12 cellular contexts compared by ENCODE assay signal in the genomic region with DNA sequence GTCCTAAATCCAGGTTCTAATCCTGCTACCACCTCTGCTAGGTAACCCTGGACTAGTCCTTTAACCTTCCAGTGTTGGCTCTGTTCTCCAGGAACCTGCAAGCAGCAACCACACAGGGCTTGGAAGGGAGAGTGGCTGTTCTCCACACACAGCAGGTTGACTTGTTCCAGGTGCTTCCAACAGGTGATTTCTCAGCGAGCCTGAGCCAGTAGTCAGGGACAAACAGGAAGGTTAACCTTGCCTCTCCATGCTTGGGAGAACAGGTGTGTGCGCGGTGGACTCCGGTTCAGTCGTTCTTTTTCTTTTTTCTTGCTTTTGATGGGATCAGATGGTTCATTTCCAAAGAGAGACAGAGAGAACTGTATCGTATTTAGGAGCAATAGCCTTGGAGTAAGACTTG. TPM values are rescaled to one million over a fixed set of nuclear protein-coding genes. Genes with fewer than 3 reads are reported as not detected.
DNase-seq lines count a peak whose midpoint lies in the region; ATAC-seq and TF ChIP-seq lines count a peak whose summit lies in the region.
"Had no signal": no experiment of that assay in that cellular context is flagged by ENCODE, and none has a peak within 500 bp of the region (broad histone marks: within the 10 kb centered on the region; RNA-seq: fewer than 3 reads in every experiment).

No MANE protein-coding gene starts in this region.

- H3K4me1 ChIP-seq in CD8-positive, alpha-beta memory T cell (ENCODE audit: insufficient read depth, low read length) = no peaks in the 10 kb centered on the region
- H3K4me1 ChIP-seq in MM.1S (ENCODE audit: low read length) = no peaks in the 10 kb centered on the region
- H3K4me1 ChIP-seq in naive thymus-derived CD4-positive, alpha-beta T cell (ENCODE audit: control insufficient read depth in 2 of 2, insufficient read depth in 2 of 2, low read length in 2 of 2) = peaks cover 0 to 12% of the 10 kb centered on the region in 2 donors

- no peak overlapping the region for H3K4me3 ChIP-seq in CD8-positive, alpha-beta memory T cell (ENCODE audit: low read length)
- no peak overlapping the region for H3K4me3 ChIP-seq in MM.1S (ENCODE audit: low read length)
- H3K4me3 ChIP-seq in naive thymus-derived CD4-positive, alpha-beta T cell (ENCODE audit: low read length) = no peak overlapping the region

- intact Hi-C loops in naive thymus-derived CD4-positive, alpha-beta T cell (cut with micrococcal nuclease) = no loop called here

- H3K9me2 ChIP-seq in MM.1S (replicated peaks; ENCODE audit: insufficient read depth, low read length) = no peaks in the 10 kb centered on the region

- peaks cover 0 to 3% (median 0%) of the 10 kb centered on the region in 5 donors for H3K9me3 Mint-ChIP-seq in CD8-positive, alpha-beta memory T cell
- no peaks in the 10 kb centered on the region for H3K9me3 Mint-ChIP-seq in central memory CD8-positive, alpha-beta T cell
- H3K9me3 Mint-ChIP-seq in naive thymus-derived CD4-positive, alpha-beta T cell = no peaks in the 10 kb centered on the region

- POLR2A ChIA-PET in CD8-positive, alpha-beta memory T cell (lab: Charles Lee) = no interaction called here
- POLR2A ChIA-PET in naive thymus-derived CD4-positive, alpha-beta T cell (lab: Charles Lee) = no interaction called here

- H3K27me3 ChIP-seq in CD8-positive, alpha-beta memory T cell (ENCODE audit: insufficient read depth, low read length, poor library complexity, severe bottlenecking) = no peaks in the 10 kb centered on the region
- no peaks in the 10 kb centered on the region; the same call in 1 of the 2 replicates for H3K27me3 ChIP-seq in MM.1S (replicated peaks; ENCODE audit: insufficient read depth, low read length)
- H3K27me3 ChIP-seq in naive thymus-derived CD4-positive, alpha-beta T cell (ENCODE audit: control insufficient read depth in 2 of 2, insufficient read depth in 2 of 2, low read length in 2 of 2) = no peaks in the 10 kb centered on the region

- H3K4me3 Mint-ChIP-seq in CD8-positive, alpha-beta memory T cell = peak overlapping the region in 6 of 7 donors; percentile 15 to 66 (median 56)
- H3K4me3 Mint-ChIP-seq in central memory CD8-positive, alpha-beta T cell = peak overlapping the region; percentile 74
- peak overlapping the region; percentile 46 to 99 (median 86) for H3K4me3 Mint-ChIP-seq in naive thymus-derived CD4-positive, alpha-beta T cell

- no peak for TF ChIP-seq CTCF in MM.1S (IDR thresholded peaks at IDR 0.05; ENCODE audit: low read length)

- H3K27me3 Mint-ChIP-seq in CD8-positive, alpha-beta memory T cell = peaks cover 33 to 53% of the 10 kb centered on the region in 2 donors
- peaks cover 62% of the 10 kb centered on the region for H3K27me3 Mint-ChIP-seq in central memory CD8-positive, alpha-beta T cell
- peaks cover 28 to 61% (median 44%) of the 10 kb centered on the region in 5 donors for H3K27me3 Mint-ChIP-seq in naive thymus-derived CD4-positive, alpha-beta T cell

- no peak for ATAC-seq in central memory CD8-positive, alpha-beta T cell (replicated peaks; ENCODE audit: extremely low read depth, poor library complexity, severe bottlenecking)
- no peak for ATAC-seq in naive thymus-derived CD4-positive, alpha-beta T cell
- no peak for ATAC-seq in GM18517 (IDR thresholded peaks at IDR 0.05; ENCODE audit: unreplicated experiment)

- no peaks in the 10 kb centered on the region for H3F3A ChIP-seq in MM.1S (ENCODE audit: insufficient read depth, low read length)

- CTCF ChIA-PET in CD8-positive, alpha-beta memory T cell (lab: Charles Lee) = no interaction called here
- CTCF ChIA-PET in naive thymus-derived CD4-positive, alpha-beta T cell (lab: Charles Lee) = interaction anchor here (1.2 kb wide), 1 partner anchor 206 kb away, joined by 3 read pairs; no protein-coding TSS in a partner anchor

- H3K36me3 Mint-ChIP-seq in CD8-positive, alpha-beta memory T cell = peaks cover 0 to 4% (median 0%) of the 10 kb centered on the region in 3 donors
- peaks cover 2% of the 10 kb centered on the region for H3K36me3 Mint-ChIP-seq in central memory CD8-positive, alpha-beta T cell (ENCODE audit: insufficient read depth)
- peaks cover 0 to 4% (median 0%) of the 10 kb centered on the region in 5 donors for H3K36me3 Mint-ChIP-seq in naive thymus-derived CD4-positive, alpha-beta T cell

- no peaks in the 10 kb centered on the region for H3K36me3 ChIP-seq in CD8-positive, alpha-beta memory T cell (ENCODE audit: insufficient read depth, low read length)
- H3K36me3 ChIP-seq in MM.1S (replicated peaks; ENCODE audit: insufficient read depth, low read length) = no peaks in the 10 kb centered on the region
- no peaks in the 10 kb centered on the region for H3K36me3 ChIP-seq in naive thymus-derived CD4-positive, alpha-beta T cell (ENCODE audit: control insufficient read depth in 2 of 3, insufficient read depth in 3 of 3, low read length in 3 of 3)
- H3K36me3 ChIP-seq: upper lobe of right lung had no signal

- H4K20me1 ChIP-seq in MM.1S (ENCODE audit: insufficient read depth, low read length) = no peaks in the 10 kb centered on the region

- H3K27ac ChIP-seq in CD8-positive, alpha-beta memory T cell (ENCODE audit: low read depth, low read length) = no peak overlapping the region
- H3K27ac ChIP-seq in MM.1S (ENCODE audit: low read length) = no peak overlapping the region
- H3K27ac ChIP-seq in naive thymus-derived CD4-positive, alpha-beta T cell (ENCODE audit: low read depth, low read length) = no peak overlapping the region

- no peak overlapping the region for H2AFZ ChIP-seq in MM.1S (ENCODE audit: low read length)

- H3K79me2 ChIP-seq in MM.1S (ENCODE audit: low read length) = no peaks in the 10 kb centered on the region

- H3K4me2 ChIP-seq in MM.1S (ENCODE audit: low read depth, low read length) = peak overlapping the region; percentile 95; the same call in 1 of the 2 replicates

- no peak overlapping the region for H3K9ac ChIP-seq in MM.1S (ENCODE audit: low read length)

- no peak overlapping the region for H3K27ac Mint-ChIP-seq in CD8-positive, alpha-beta memory T cell
- no peak overlapping the region for H3K27ac Mint-ChIP-seq in central memory CD8-positive, alpha-beta T cell (ENCODE audit: low read depth)
- peak overlapping the region in 5 of 9 donors; percentile 26 to 72 (median 29) for H3K27ac Mint-ChIP-seq in naive thymus-derived CD4-positive, alpha-beta T cell

- no peak for DNase-seq in CD8-positive, alpha-beta memory T cell
- DNase-seq in MM.1S (no peak), GM19238 (ENCODE audit: insufficient read length, low spot score) (no peak), GM19240 (ENCODE audit: insufficient read length, low spot score) (no peak)
- no peak for DNase-seq in central memory CD8-positive, alpha-beta T cell (ENCODE audit: low spot score in 2 of 2)
- no peak for DNase-seq in naive thymus-derived CD4-positive, alpha-beta T cell
- DNase-seq in stimulated activated CD4-positive, alpha-beta T cell treated with anti-CD3 and anti-CD28 coated beads, Interleukin-1b, Interleukin-23, amount 100 ng/mL, for 48 hours = no peak
- DNase-seq: activated gamma-delta T cell treated with Interleukin-2 at 50 U/mL for 16 hours, GOT3, IMR-90, upper lobe of right lung had no signal

- no peaks in the 10 kb centered on the region for H3K9me3 ChIP-seq in CD8-positive, alpha-beta memory T cell (ENCODE audit: low read length)
- no peaks in the 10 kb centered on the region for H3K9me3 ChIP-seq in MM.1S (replicated peaks; ENCODE audit: insufficient read depth, low read length)
- H3K9me3 ChIP-seq in naive thymus-derived CD4-positive, alpha-beta T cell (ENCODE audit: control insufficient read depth in 2 of 3, low read length in 3 of 3) = no peaks in the 10 kb centered on the region
- H3K9me3 ChIP-seq: upper lobe of right lung had no signal

- peaks cover 12 to 17% (median 13%) of the 10 kb centered on the region in 3 donors for H3K4me1 Mint-ChIP-seq in CD8-positive, alpha-beta memory T cell
- H3K4me1 Mint-ChIP-seq in central memory CD8-positive, alpha-beta T cell = peaks cover 11% of the 10 kb centered on the region
- peaks cover 9 to 42% (median 24%) of the 10 kb centered on the region in 7 donors for H3K4me1 Mint-ChIP-seq in naive thymus-derived CD4-positive, alpha-beta T cell

RNA-seq across cellular contexts. Expression of a gene that starts 0.8 kb away (rescaled TPM):
- under 1 TPM; 0.35 TPM for total RNA-seq in CD8-positive, alpha-beta memory T cell
- not detected for polyA plus RNA-seq in CD8-positive, alpha-beta memory T cell
- total RNA-seq in naive thymus-derived CD4-positive, alpha-beta T cell = 1 to 10 TPM in 4 of 5 experiments, under 1 TPM in 1; 0.15 to 9.0 (median 3.4) TPM
- polyA plus RNA-seq in naive thymus-derived CD4-positive, alpha-beta T cell = 1 to 10 TPM; 2.4 to 5.5 TPM

Comparison
In these comparisons a context has a peak if more than half of its experiments do, and no peak if none do; other contexts are left out.
1. H3K27ac Mint-ChIP-seq: peak in naive thymus-derived CD4-positive, alpha-beta T cell (5 of 9); none in CD8-positive, alpha-beta memory T cell (0 of 8) and central memory CD8-positive, alpha-beta T cell (single experiment).
2. Peak in every context shown above with its lines, with median percentiles within 50 percentile points of each other: H3K4me3 Mint-ChIP-seq.